In genomic region chr5:102921341-102922047, GRCh38 we compare ENCODE assay signal across 1 cellular context.
A peak's percentile ranks its signal among the peaks of the same experiment; 100 is the strongest.
TF ChIP-seq lines count a peak whose summit lies in the region.

No MANE protein-coding gene starts in this region.

TF ChIP-seq in HEK293T, 16 proteins besides CTCF, POLR2A, EP300 and RAD21:
- TF ChIP-seq, protein P1, sequence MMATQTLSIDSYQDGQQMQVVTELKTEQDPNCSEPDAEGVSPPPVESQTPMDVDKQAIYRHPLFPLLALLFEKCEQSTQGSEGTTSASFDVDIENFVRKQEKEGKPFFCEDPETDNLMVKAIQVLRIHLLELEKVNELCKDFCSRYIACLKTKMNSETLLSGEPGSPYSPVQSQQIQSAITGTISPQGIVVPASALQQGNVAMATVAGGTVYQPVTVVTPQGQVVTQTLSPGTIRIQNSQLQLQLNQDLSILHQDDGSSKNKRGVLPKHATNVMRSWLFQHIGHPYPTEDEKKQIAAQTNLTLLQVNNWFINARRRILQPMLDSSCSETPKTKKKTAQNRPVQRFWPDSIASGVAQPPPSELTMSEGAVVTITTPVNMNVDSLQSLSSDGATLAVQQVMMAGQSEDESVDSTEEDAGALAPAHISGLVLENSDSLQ (IDR thresholded peaks at IDR 0.05), result peak; percentile 48
- TF ChIP-seq SP1 (IDR thresholded peaks at IDR 0.05), result no peak
